In genomic region chr2:750628-751027, GRCh38 we compare ENCODE assay signal across 35 cellular contexts.
"Had no signal": no experiment of that assay in that cellular context is flagged by ENCODE, and none has a peak within 500 bp of the region (broad histone marks: within the 10 kb centered on the region; RNA-seq: fewer than 3 reads in every experiment).

No MANE protein-coding gene starts in this region.

- H3K9me3 ChIP-seq: MG63 had no signal

- DNase-seq: Karpas-422, Kasumi-1, KG1, MG63, MM.1S, MV-4-11, NCI-H1048, NCI-H1092, NCI-H1092 treated with DMSO at 0.1 percent for 48 hours, NCI-H1105, NCI-H1105 treated with DMSO at 0.1 percent for 48 hours, NCI-H1417, NCI-H1417 treated with DMSO at 0.1 percent for 48 hours, NCI-H1436, NCI-H1436 treated with DMSO at 0.1 percent for 48 hours, NCI-H146, NCI-H1694, NCI-H1694 treated with DMSO at 0.1 percent for 48 hours, NCI-H187, NCI-H187 treated with DMSO at 0.1 percent for 48 hours, NCI-H1930, NCI-H2029, NCI-H2029 treated with DMSO at 0.1 percent for 48 hours, NCI-H2081, NCI-H2081 treated with DMSO at 0.1 percent for 48 hours, NCI-H2107, NCI-H2171, NCI-H2171 treated with DMSO at 0.1 percent for 48 hours, NCI-H2227 treated with DMSO at 0.1 percent for 48 hours, NCI-H226, NCI-H345, NCI-H446, NCI-H446 treated with DMSO at 0.1 percent for 48 hours, NCI-H510A had no signal

- H3K36me3 ChIP-seq: MG63 had no signal

- H3K27me3 ChIP-seq: MG63 had no signal

- H3K27ac ChIP-seq: KMS-11 had no signal

- H3K4me3 ChIP-seq: MG63 had no signal
